ENCODE assay signal across 24 cellular contexts in the genomic region with DNA sequence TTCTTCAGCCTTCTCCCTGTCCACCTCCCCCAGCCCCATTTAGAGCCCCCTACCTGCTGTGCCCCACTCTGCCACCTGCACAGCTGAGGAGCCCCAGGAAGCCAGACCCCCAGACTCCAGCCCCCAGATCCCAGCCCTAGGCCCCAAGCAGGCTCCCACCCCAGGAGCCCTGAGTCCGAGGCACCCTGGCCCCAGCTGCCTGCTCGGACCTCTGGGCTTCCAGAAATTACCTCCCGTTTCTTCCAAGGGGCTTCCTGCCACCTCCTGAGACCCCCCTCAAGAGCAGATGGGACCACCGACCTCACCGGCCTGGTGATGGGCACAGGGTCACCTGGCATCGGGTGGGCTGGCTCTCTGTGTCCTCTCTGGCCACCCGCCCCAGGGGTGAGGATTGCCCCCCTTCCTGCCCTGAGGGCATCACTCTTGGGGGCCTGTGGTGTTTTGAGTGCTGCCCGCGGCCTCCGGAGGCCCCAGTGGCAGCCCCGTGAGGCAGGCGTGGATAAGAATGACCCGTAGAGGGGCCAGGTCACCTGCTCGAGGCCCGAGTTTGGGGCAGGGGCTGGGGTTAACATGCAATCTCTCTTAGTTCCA. TPM values are rescaled to one million over a fixed set of nuclear protein-coding genes. Genes with fewer than 3 reads are reported as not detected.
A peak's percentile ranks its signal among the peaks of the same experiment; 100 is the strongest.
DNase-seq lines count a peak whose midpoint lies in the region; ATAC-seq, FAIRE-seq and TF ChIP-seq lines count a peak whose summit lies in the region.
"Had no signal": no experiment of that assay in that cellular context is flagged by ENCODE, and none has a peak within 500 bp of the region (broad histone marks: within the 10 kb centered on the region; RNA-seq: fewer than 3 reads in every experiment).

No MANE protein-coding gene starts in this region.

- H2BK12ac ChIP-seq in neuronal stem cell (ENCODE audit: low read length): peak overlapping the region; percentile 41

- H3K79me1 ChIP-seq in neuronal stem cell (ENCODE audit: low read depth, low read length): no peaks in the 10 kb centered on the region

- no peaks in the 10 kb centered on the region for H3K9me3 Mint-ChIP-seq in HFFc6
- H3K9me3 Mint-ChIP-seq in dendritic cell treated with granulocyte-macrophage colony-stimulating factor and Interleukin-4, amounts not matched to agents 40 ng/mL and 50 ng/mL, for 4 days: no peaks in the 10 kb centered on the region
- H3K9me3 Mint-ChIP-seq: mesothelial cell of epicardium had no signal

- H4K8ac ChIP-seq in neuronal stem cell (ENCODE audit: low read depth, low read length): no peak overlapping the region

- no peak overlapping the region for H3K9ac ChIP-seq in neuronal stem cell (ENCODE audit: low read depth, low read length, poor library complexity)

- peaks cover 3 to 39% (median 38%) of the 10 kb centered on the region in 3 experiments for H3K27me3 ChIP-seq in neuronal stem cell (ENCODE audit: control insufficient read depth in 3 of 3, insufficient read depth in 3 of 3, low read depth in 1 of 3, low read length in 3 of 3)
- H3K27me3 ChIP-seq: SJCRH30 had no signal

- H2AFZ ChIP-seq in neuronal stem cell (ENCODE audit: low read length): peak overlapping the region; percentile 59

- H3K4me1 ChIP-seq in A549 (peaks cover 47% of the 10 kb centered on the region), neuronal stem cell (ENCODE audit: control insufficient read depth in 2 of 2, insufficient read depth in 1 of 2, low read depth in 1 of 2, low read length in 2 of 2) (peaks cover 10% of the 10 kb centered on the region in 2 donors)

- WGBS in A549 (ENCODE audit: missing lambda C conversion rate): 96% methylated on average over 6 of the region's 15 CpGs
- no CpG with 5 or more reads among the region's 15 CpGs for WGBS in neuronal stem cell (ENCODE audit: extremely low coverage in 2 of 2, insufficient read length in 2 of 2, insufficient replicate concordance in 1 of 2), 2 donors

- peak overlapping the region; percentile 49 for H2BK15ac ChIP-seq in neuronal stem cell (ENCODE audit: low read length)

- no peaks in the 10 kb centered on the region for H3K36me3 ChIP-seq in neuronal stem cell (replicated peaks in 1 of 2; ENCODE audit: control insufficient read depth in 2 of 2, insufficient read depth in 2 of 2, low read length in 2 of 2)
- H3K36me3 ChIP-seq: adrenal gland, cardiac muscle cell, prostate gland, SJCRH30 had no signal

- peaks cover 5% of the 10 kb centered on the region for H3K27me3 Mint-ChIP-seq in HFFc6 (ENCODE audit: insufficient read depth)
- peaks cover 63% of the 10 kb centered on the region for H3K27me3 Mint-ChIP-seq in dendritic cell treated with granulocyte-macrophage colony-stimulating factor and Interleukin-4, amounts not matched to agents 40 ng/mL and 50 ng/mL, for 4 days

- no peak for FAIRE-seq in A549 (lab: Jason Lieb, UNC)

- peak overlapping the region; percentile 38 for H3K18ac ChIP-seq in neuronal stem cell (ENCODE audit: low read length)

- no peak overlapping the region for H3K4me3 Mint-ChIP-seq in HFFc6
- no peak overlapping the region for H3K4me3 Mint-ChIP-seq in dendritic cell treated with granulocyte-macrophage colony-stimulating factor and Interleukin-4, amounts not matched to agents 40 ng/mL and 50 ng/mL, for 4 days
- H3K4me3 Mint-ChIP-seq: mesothelial cell of epicardium had no signal

- ATAC-seq in A549 (no peak), HG02840 (IDR thresholded peaks at IDR 0.05; ENCODE audit: low FRiP score, unreplicated experiment) (no peak), HG03135 (IDR thresholded peaks at IDR 0.05; ENCODE audit: unreplicated experiment) (no peak)

- H3K4me3 ChIP-seq in A549 (no peak overlapping the region), neuronal stem cell (ENCODE audit: low read length in 2 of 2) (no peak overlapping the region)
- H3K4me3 ChIP-seq: adrenal gland, cardiac muscle cell, left lung, prostate gland, SJCRH30 had no signal

- intact Hi-C loops in dendritic cell treated with granulocyte-macrophage colony-stimulating factor and Interleukin-4, amounts not matched to agents 40 ng/mL and 50 ng/mL, for 4 days (cut with micrococcal nuclease): no loop called here

- no peak overlapping the region for H3K4ac ChIP-seq in neuronal stem cell (ENCODE audit: low read length)

- peak overlapping the region; percentile 66 for H2BK5ac ChIP-seq in neuronal stem cell (ENCODE audit: low read length)

- no peak overlapping the region for H3K14ac ChIP-seq in neuronal stem cell (ENCODE audit: low read length)

- H3K4me1 Mint-ChIP-seq in HFFc6 (ENCODE audit: low read depth): peaks cover 8% of the 10 kb centered on the region; the same call in 1 of the 2 replicates
- peaks cover 24% of the 10 kb centered on the region for H3K4me1 Mint-ChIP-seq in dendritic cell treated with granulocyte-macrophage colony-stimulating factor and Interleukin-4, amounts not matched to agents 40 ng/mL and 50 ng/mL, for 4 days (ENCODE audit: low read depth)

- H2BK120ac ChIP-seq in neuronal stem cell (ENCODE audit: low read depth, low read length): no peak overlapping the region

- CTCF ChIA-PET in A549 (lab: Yijun Ruan, JAX): interaction anchor here (0.8 to 20.1 kb wide), 16 partner anchors 7 to 173 kb away, joined by 3 to 599 read pairs (median 8); a partner anchor contains a TSS

- H3K4me2 ChIP-seq in A549: peak overlapping the region; percentile 63; the same call in 2 of the 3 replicates
- no peak overlapping the region for H3K4me2 ChIP-seq in neuronal stem cell (ENCODE audit: insufficient read depth, low read length, poor library complexity, severe bottlenecking)

- peak overlapping the region; percentile 7 for H2AK5ac ChIP-seq in neuronal stem cell (ENCODE audit: low read depth, low read length)

- no peak for TF ChIP-seq POLR2A in A549 (IDR thresholded peaks at IDR 0.05; ENCODE audit: low read length)

- H3K27ac Mint-ChIP-seq in HFFc6: peak overlapping the region; percentile 13; the same call in 1 of the 2 replicates
- H3K27ac Mint-ChIP-seq in dendritic cell treated with granulocyte-macrophage colony-stimulating factor and Interleukin-4, amounts not matched to agents 40 ng/mL and 50 ng/mL, for 4 days: peak overlapping the region; percentile 61
- H3K27ac Mint-ChIP-seq: mesothelial cell of epicardium had no signal

- POLR2A ChIA-PET in A549 (lab: Yijun Ruan, JAX): interaction anchor here (0.6 kb wide), 1 partner anchor 26 kb away, joined by 3 read pairs; no protein-coding TSS in a partner anchor

- DNase-seq in A549 (ENCODE audit: low read depth in 1 of 2, low spot score in 1 of 2): no peak
- DNase-seq in HFFc6: no peak
- DNase-seq in neuronal stem cell (ENCODE audit: low spot score): no peak
- no peak for DNase-seq in activated naive CD4-positive, alpha-beta T cell (lab: John Stamatoyannopoulos, UW)
- no peak for DNase-seq in NCI-H2107 treated with DMSO at 0.1 percent for 48 hours (lab: John Stamatoyannopoulos, UW; ENCODE audit: unreplicated experiment)
- DNase-seq: activated CD4-positive, alpha-beta T cell treated with anti-CD3 and anti-CD28 coated beads, Interleukin-2, amount 50 U/mL, for 4 hours; activated effector memory CD4-positive, alpha-beta T cell treated with anti-CD3 and anti-CD28 coated beads, Interleukin-2, amount 50 U/mL, for 16 hours; adrenal gland; DMS 273 treated with DMSO at 0.1 percent for 48 hours; effector CD8-positive, alpha-beta T cell; NCI-H1092 treated with DMSO at 0.1 percent for 48 hours; NCI-H2029; NCI-H345; PC-3; stimulated activated CD4-positive, alpha-beta T cell treated with anti-CD3 and anti-CD28 coated beads, Interleukin-4, amount 100 ng/mL, for 4 hours; T-helper 2 cell had no signal

- no peaks in the 10 kb centered on the region for H3K9me3 ChIP-seq in A549
- no peaks in the 10 kb centered on the region for H3K9me3 ChIP-seq in neuronal stem cell (replicated peaks in 1 of 2; ENCODE audit: control insufficient read depth in 2 of 2, insufficient read depth in 1 of 2, low read depth in 1 of 2, low read length in 2 of 2)
- H3K9me3 ChIP-seq: adrenal gland, left lung, prostate gland, SJCRH30 had no signal

- TF ChIP-seq RAD21 in A549 (conservative IDR thresholded peaks at IDR 0.05 in 1 of 2, IDR thresholded peaks at IDR 0.05 in 1 of 2): no peak

- no peaks in the 10 kb centered on the region for H3K36me3 Mint-ChIP-seq in HFFc6 (ENCODE audit: low read depth)
- no peaks in the 10 kb centered on the region for H3K36me3 Mint-ChIP-seq in dendritic cell treated with granulocyte-macrophage colony-stimulating factor and Interleukin-4, amounts not matched to agents 40 ng/mL and 50 ng/mL, for 4 days (ENCODE audit: low read depth)
- H3K36me3 Mint-ChIP-seq: mesothelial cell of epicardium had no signal

- no peak overlapping the region for H4K91ac ChIP-seq in neuronal stem cell (ENCODE audit: low read depth, low read length, poor library complexity)

- H3K23ac ChIP-seq in neuronal stem cell (ENCODE audit: low read depth, low read length, poor library complexity): no peak overlapping the region

- TF ChIP-seq CTCF in A549 (IDR thresholded peaks at IDR 0.05): no peak
- no peak for TF ChIP-seq CTCF in HFFc6 (IDR thresholded peaks at IDR 0.05)

- H3K27ac ChIP-seq in A549: peak overlapping the region; percentile 79 to 93
- no peak overlapping the region for H3K27ac ChIP-seq in neuronal stem cell (replicated peaks; ENCODE audit: low read length)
- H3K27ac ChIP-seq: cardiac muscle cell, prostate gland, SJCRH30 had no signal

- no peak for TF ChIP-seq EP300 in A549 (IDR thresholded peaks at IDR 0.05)

RNA-seq across cellular contexts. Expression of a gene that starts 18.3 kb away (rescaled TPM):
- polyA plus RNA-seq in A549 (2011; rRNA removed): 287 and 296 TPM in 2 replicates
- polyA plus RNA-seq in A549 (2012; cell fraction: cytosol; rRNA removed): 443 and 463 TPM in 2 replicates
- 406 and 442 TPM in 2 replicates for polyA plus RNA-seq in A549 (2012; cell fraction: nucleus; rRNA removed)
- 386 to 392 TPM (median 391 TPM) in 3 replicates for polyA plus RNA-seq in A549 (2017; fragmentation: RNase III; extraction: RNeasy Plus Mini Kit Qiagen cat#74134 plus additional on column Dnase treatment)
- 132 and 159 TPM in 2 replicates for polyA minus RNA-seq in A549 (2011; rRNA and poly(A)+ RNA removed)
- 100 to 1,000 TPM; 230 to 351 (median 300) TPM for total RNA-seq in HFFc6 (2021; fragmentation: NEBNext Ultra II Directional; extraction: Animal tissue kit (Norgen Biotek cat#: 25700))
- polyA plus RNA-seq in neuronal stem cell (2013, experiment 1 of 2): 111 TPM
- 112 TPM for polyA plus RNA-seq in neuronal stem cell (2013, experiment 2 of 2)

RNA-seq across cellular contexts. Expression of a gene that starts 23.0 kb away (rescaled TPM):
- polyA plus RNA-seq in A549 (2011; rRNA removed): 60.7 and 69.9 TPM in 2 replicates
- polyA plus RNA-seq in A549 (2012; cell fraction: cytosol; rRNA removed): 99.7 and 117 TPM in 2 replicates
- 612 and 775 TPM in 2 replicates for polyA plus RNA-seq in A549 (2012; cell fraction: nucleus; rRNA removed)
- polyA plus RNA-seq in A549 (2017; fragmentation: RNase III; extraction: RNeasy Plus Mini Kit Qiagen cat#74134 plus additional on column Dnase treatment): 144 to 163 TPM (median 154 TPM) in 3 replicates
- 56.6 and 63.8 TPM in 2 replicates for polyA minus RNA-seq in A549 (2011; rRNA and poly(A)+ RNA removed)
- total RNA-seq in HFFc6 (2021; fragmentation: NEBNext Ultra II Directional; extraction: Animal tissue kit (Norgen Biotek cat#: 25700)): 10 to 100 TPM; 55.5 to 70.1 (median 65.1) TPM
- polyA plus RNA-seq in neuronal stem cell (2013, experiment 1 of 2): 6.7 TPM
- 6.7 TPM for polyA plus RNA-seq in neuronal stem cell (2013, experiment 2 of 2)

RNA-seq across cellular contexts. Expression of a gene that starts 33.4 kb away (rescaled TPM):
- 15.1 and 15.2 TPM in 2 replicates for polyA plus RNA-seq in A549 (2011; rRNA removed)
- 14.8 and 17.8 TPM in 2 replicates for polyA plus RNA-seq in A549 (2012; cell fraction: cytosol; rRNA removed)
- 26.2 and 27.0 TPM in 2 replicates for polyA plus RNA-seq in A549 (2012; cell fraction: nucleus; rRNA removed)
- 10.2 to 11.2 TPM (median 10.8 TPM) in 3 replicates for polyA plus RNA-seq in A549 (2017; fragmentation: RNase III; extraction: RNeasy Plus Mini Kit Qiagen cat#74134 plus additional on column Dnase treatment)
- 4.3 and 6.7 TPM in 2 replicates for polyA minus RNA-seq in A549 (2011; rRNA and poly(A)+ RNA removed)
- 10 to 100 TPM; 16.9 to 24.5 (median 19.3) TPM for total RNA-seq in HFFc6 (2021; fragmentation: NEBNext Ultra II Directional; extraction: Animal tissue kit (Norgen Biotek cat#: 25700))
- polyA plus RNA-seq in neuronal stem cell (2013, experiment 1 of 2): 20.9 TPM
- 21.7 TPM for polyA plus RNA-seq in neuronal stem cell (2013, experiment 2 of 2)

RNA-seq across cellular contexts. Expression of a gene that starts 34.0 kb away (rescaled TPM):
- polyA plus RNA-seq in A549 (2011; rRNA removed) (16.0 and 17.3 TPM in 2 replicates), A549 (2017; fragmentation: RNase III; extraction: RNeasy Plus Mini Kit Qiagen cat#74134 plus additional on column Dnase treatment) (23.5 to 25.8 TPM (median 24.0 TPM) in 3 replicates)
- polyA plus RNA-seq in A549 (2012; cell fraction: cytosol; rRNA removed): 37.1 and 40.4 TPM in 2 replicates
- 54.3 and 74.9 TPM in 2 replicates for polyA plus RNA-seq in A549 (2012; cell fraction: nucleus; rRNA removed)
- 17.0 and 19.7 TPM in 2 replicates for polyA minus RNA-seq in A549 (2011; rRNA and poly(A)+ RNA removed)
- 10 to 100 TPM; 32.2 to 48.1 (median 34.6) TPM for total RNA-seq in HFFc6 (2021; fragmentation: NEBNext Ultra II Directional; extraction: Animal tissue kit (Norgen Biotek cat#: 25700))
- 37.2 TPM for polyA plus RNA-seq in neuronal stem cell (2013, experiment 1 of 2)
- 37.3 TPM for polyA plus RNA-seq in neuronal stem cell (2013, experiment 2 of 2)

RNA-seq across cellular contexts. Expression of a gene that starts 48.3 kb away (rescaled TPM):
- polyA plus RNA-seq in A549 (2011; rRNA removed) (14.5 and 16.8 TPM in 2 replicates), A549 (2017; fragmentation: RNase III; extraction: RNeasy Plus Mini Kit Qiagen cat#74134 plus additional on column Dnase treatment) (41.9 to 43.5 TPM (median 43.1 TPM) in 3 replicates)
- 82.8 and 96.7 TPM in 2 replicates for polyA plus RNA-seq in A549 (2012; cell fraction: cytosol; rRNA removed)
- polyA plus RNA-seq in A549 (2012; cell fraction: nucleus; rRNA removed): 296 and 428 TPM in 2 replicates
- 8.6 and 9.5 TPM in 2 replicates for polyA minus RNA-seq in A549 (2011; rRNA and poly(A)+ RNA removed)
- 10 to 100 TPM; 61.0 to 72.7 (median 68.1) TPM for total RNA-seq in HFFc6 (2021; fragmentation: NEBNext Ultra II Directional; extraction: Animal tissue kit (Norgen Biotek cat#: 25700))
- polyA plus RNA-seq in neuronal stem cell (2013, experiment 1 of 2): 45.2 TPM
- 42.6 TPM for polyA plus RNA-seq in neuronal stem cell (2013, experiment 2 of 2)
